26 cellular contexts compared by ENCODE assay signal in the genomic region with DNA sequence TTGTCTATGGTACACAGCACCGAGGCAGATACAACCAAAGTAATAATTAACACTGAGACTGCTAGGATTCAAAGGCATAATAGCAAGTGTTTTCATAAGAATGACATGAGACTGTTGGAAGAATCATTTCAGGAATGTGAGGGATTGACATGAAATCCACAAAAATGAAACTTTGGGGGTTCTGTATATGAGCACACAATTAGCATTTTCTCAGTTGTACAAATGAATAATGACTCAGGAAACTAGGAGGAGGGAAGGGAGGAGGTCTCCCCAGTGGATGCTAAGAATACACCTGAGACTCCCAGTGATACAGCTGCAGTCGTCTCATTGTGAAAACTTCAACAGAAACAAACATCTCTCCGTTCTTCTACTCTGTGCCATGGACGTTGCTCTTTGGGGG.
"Had no signal": no experiment of that assay in that cellular context is flagged by ENCODE, and none has a peak within 500 bp of the region (broad histone marks: within the 10 kb centered on the region; RNA-seq: fewer than 3 reads in every experiment).

No MANE protein-coding gene starts in this region.

- H3K4me3 Mint-ChIP-seq: activated CD4-positive, alpha-beta T cell treated with anti-CD3 and anti-CD28 coated beads for 36 hours; activated CD8-positive, alpha-beta T cell treated with anti-CD3 and anti-CD28 coated beads for 36 hours; activated naive CD4-positive, alpha-beta T cell treated with anti-CD3 and anti-CD28 coated beads, Interleukin-2, amount 10 ng/mL, durations not matched to agents 7 days and 5 days; activated naive CD8-positive, alpha-beta T cell treated with anti-CD3 and anti-CD28 coated beads for 36 hours; activated T-cell treated with anti-CD3 and anti-CD28 coated beads, Interleukin-2, amount 50 U/mL, for 72 hours; brain; central memory CD8-positive, alpha-beta T cell; T-cell had no signal

- H3K36me3 Mint-ChIP-seq: activated naive CD4-positive, alpha-beta T cell treated with anti-CD3 and anti-CD28 coated beads, Interleukin-2, amount 10 ng/mL, durations not matched to agents 7 days and 5 days; activated naive CD8-positive, alpha-beta T cell treated with anti-CD3 and anti-CD28 coated beads for 36 hours; T-cell had no signal

- H3K27ac Mint-ChIP-seq: activated CD4-positive, alpha-beta T cell treated with anti-CD3 and anti-CD28 coated beads for 36 hours; activated CD8-positive, alpha-beta T cell treated with anti-CD3 and anti-CD28 coated beads for 36 hours; activated naive CD4-positive, alpha-beta T cell treated with anti-CD3 and anti-CD28 coated beads, Interleukin-2, amount 10 ng/mL, durations not matched to agents 7 days and 5 days; activated naive CD8-positive, alpha-beta T cell treated with anti-CD3 and anti-CD28 coated beads for 36 hours; activated T-cell treated with anti-CD3 and anti-CD28 coated beads, Interleukin-2, amount 50 U/mL, for 72 hours; activated T-helper 2 cell treated with anti-CD3 and anti-CD28 coated beads, Interferon-gamma antibody, Interleukin-2, Interleukin-4, amounts not matched to agents 10 μg/mL and 5 μg/mL and 100 μg/mL, durations not matched to agents 14 hours and 24 hours and 36 hours; brain; T-cell had no signal

- H3K27me3 ChIP-seq: adrenal gland had no signal

- H3K36me3 ChIP-seq: adrenal gland, WERI-Rb-1 had no signal

- H3K9me3 Mint-ChIP-seq: activated CD8-positive, alpha-beta T cell treated with anti-CD3 and anti-CD28 coated beads for 36 hours; activated naive CD8-positive, alpha-beta T cell treated with anti-CD3 and anti-CD28 coated beads for 36 hours; activated T-helper 2 cell treated with anti-CD3 and anti-CD28 coated beads, Interferon-gamma antibody, Interleukin-2, Interleukin-4, amounts not matched to agents 10 μg/mL and 5 μg/mL and 100 μg/mL, durations not matched to agents 14 hours and 24 hours and 36 hours; central memory CD8-positive, alpha-beta T cell; T-cell had no signal

- H3K4me1 Mint-ChIP-seq: activated CD4-positive, alpha-beta T cell treated with anti-CD3 and anti-CD28 coated beads for 36 hours; activated naive CD4-positive, alpha-beta T cell treated with anti-CD3 and anti-CD28 coated beads, Interleukin-2, amount 10 ng/mL, durations not matched to agents 7 days and 5 days; activated naive CD8-positive, alpha-beta T cell treated with anti-CD3 and anti-CD28 coated beads for 36 hours; central memory CD8-positive, alpha-beta T cell; T-cell had no signal

- H3K27me3 Mint-ChIP-seq: activated CD4-positive, alpha-beta T cell treated with anti-CD3 and anti-CD28 coated beads for 36 hours; activated CD8-positive, alpha-beta T cell treated with anti-CD3 and anti-CD28 coated beads for 36 hours; activated naive CD4-positive, alpha-beta T cell treated with anti-CD3 and anti-CD28 coated beads, Interleukin-2, amount 10 ng/mL, durations not matched to agents 7 days and 5 days; activated naive CD8-positive, alpha-beta T cell treated with anti-CD3 and anti-CD28 coated beads for 36 hours; brain; central memory CD8-positive, alpha-beta T cell; T-cell had no signal

- ATAC-seq: activated CD4-positive, alpha-beta T cell treated with anti-CD3 and anti-CD28 coated beads for 36 hours; activated CD8-positive, alpha-beta T cell treated with anti-CD3 and anti-CD28 coated beads for 36 hours; activated T-cell treated with anti-CD3 and anti-CD28 coated beads, Interleukin-2, amount 50 U/mL, for 72 hours; T-cell had no signal

- DNase-seq: activated CD4-positive, alpha-beta T cell treated with anti-CD3 and anti-CD28 coated beads for 36 hours; activated CD4-positive, alpha-beta T cell treated with anti-CD3 and anti-CD28 coated beads, Interleukin-2, amount 50 U/mL, for 1 hour; activated CD8-positive, alpha-beta memory T cell treated with anti-CD3 and anti-CD28 coated beads, Interleukin-2, amount 50 U/mL, for 4 hours; activated CD8-positive, alpha-beta T cell treated with anti-CD3 and anti-CD28 coated beads for 36 hours; activated gamma-delta T cell treated with Interleukin-2 at 50 U/mL for 16 hours; activated naive CD4-positive, alpha-beta T cell treated with anti-CD3 and anti-CD28 coated beads, Interleukin-2, amount 10 ng/mL, durations not matched to agents 7 days and 5 days; activated naive CD8-positive, alpha-beta T cell treated with anti-CD3 and anti-CD28 coated beads for 36 hours; activated T-cell treated with anti-CD3 and anti-CD28 coated beads, Interleukin-2, amount 50 U/mL, for 72 hours; adrenal gland; anterior cingulate cortex; KG1; NCI-H1092 treated with DMSO at 0.1 percent for 48 hours; NCI-H1417 treated with DMSO at 0.1 percent for 48 hours; NCI-H1694; NCI-H2029; NCI-H2107; NCI-H2171 treated with DMSO at 0.1 percent for 48 hours; NCI-H226; NCI-H526; NCI-H82; SIG-M5; T-cell; WERI-Rb-1 had no signal

- H3K4me3 ChIP-seq: adrenal gland had no signal

- H3K4me1 ChIP-seq: adrenal gland had no signal

- H3K27ac ChIP-seq: adrenal gland, WERI-Rb-1 had no signal
